ENCODE assay signal across 9 cellular contexts in genomic region chr17:35808240-35808961, GRCh38. TPM values are rescaled to one million over a fixed set of nuclear protein-coding genes. Genes with fewer than 3 reads are reported as not detected.
A peak's percentile ranks its signal among the peaks of the same experiment; 100 is the strongest.
DNase-seq lines count a peak whose midpoint lies in the region; ATAC-seq, FAIRE-seq and TF ChIP-seq lines count a peak whose summit lies in the region.
"Had no signal": no experiment of that assay in that cellular context is flagged by ENCODE, and none has a peak within 500 bp of the region (broad histone marks: within the 10 kb centered on the region; RNA-seq: fewer than 3 reads in every experiment).

No MANE protein-coding gene starts in this region.

- peaks cover 27% of the 10 kb centered on the region for H3K36me3 Mint-ChIP-seq in activated CD8-positive, alpha-beta T cell treated with anti-CD3 and anti-CD28 coated beads for 36 hours (ENCODE audit: low read depth)

- FAIRE-seq in H54 (lab: Jason Lieb, UNC), result no peak

- TF ChIP-seq POLR2A in stomach (IDR thresholded peaks at IDR 0.05), result no peak
- TF ChIP-seq POLR2A in H54 (IDR thresholded peaks at IDR 0.05; ENCODE audit: low read depth, low read length), result no peak

- no peaks in the 10 kb centered on the region for H3K9me2 ChIP-seq in SK-N-SH

- peak overlapping the region; percentile 90 for H3K9ac ChIP-seq in SK-N-SH

- H3K4me1 Mint-ChIP-seq in activated CD8-positive, alpha-beta T cell treated with anti-CD3 and anti-CD28 coated beads for 36 hours (ENCODE audit: low read depth), result peaks cover 55% of the 10 kb centered on the region

- intact Hi-C loops in activated CD8-positive, alpha-beta T cell treated with anti-CD3 and anti-CD28 coated beads for 36 hours (cut with micrococcal nuclease), result no loop called here
- intact Hi-C loops in stomach (cut with DNase I; ENCODE audit: low total_unique reads), result loop anchor here (5.0 kb wide), 1 partner anchor 41 kb away; no protein-coding TSS in a partner anchor

- no peaks in the 10 kb centered on the region for H3K9me3 Mint-ChIP-seq in activated CD8-positive, alpha-beta T cell treated with anti-CD3 and anti-CD28 coated beads for 36 hours

- H3K27ac Mint-ChIP-seq in activated CD8-positive, alpha-beta T cell treated with anti-CD3 and anti-CD28 coated beads for 36 hours, result peak overlapping the region; percentile 100

- no peak for TF ChIP-seq RAD21 in SK-N-SH (IDR thresholded peaks at IDR 0.05; ENCODE audit: low read length)

- no peaks in the 10 kb centered on the region for H3K9me3 ChIP-seq in SK-N-SH
- no peaks in the 10 kb centered on the region for H3K9me3 ChIP-seq in iPS DF 6.9 (ENCODE audit: control insufficient read depth, insufficient read depth, low read length)
- H3K9me3 ChIP-seq in stomach, result no peaks in the 10 kb centered on the region

- H3K4me3 ChIP-seq in SK-N-SH (ENCODE audit: low read depth in 2 of 2, low read length in 1 of 2) (peak overlapping the region; percentile 77 to 80), iPS DF 6.9 (ENCODE audit: low read length) (peak overlapping the region; percentile 58; the same call in 1 of the 2 replicates), stomach (peak overlapping the region; percentile 79 to 96 (median 88))

- H2AFZ ChIP-seq in SK-N-SH (ENCODE audit: low read depth), result peak overlapping the region; percentile 63; the same call in 1 of the 2 replicates

- H3K4me3 Mint-ChIP-seq in activated CD8-positive, alpha-beta T cell treated with anti-CD3 and anti-CD28 coated beads for 36 hours, result peak overlapping the region; percentile 89

- POLR2A ChIA-PET in SK-N-SH (lab: Yijun Ruan, JAX), result interaction anchor here (0.5 to 4.2 kb wide), 16 partner anchors 8 to 230 kb away, joined by 3 to 65 read pairs (median 4); partner anchors contain the start of genes AP2B1 and PEX12
- POLR2A ChIA-PET in activated CD8-positive, alpha-beta T cell treated with anti-CD3 and anti-CD28 coated beads for 36 hours (lab: Charles Lee), result interaction anchor here (0.6 to 3.9 kb wide), 28 partner anchors 9 to 823 kb away, joined by 3 to 50 read pairs (median 6); partner anchors contain the start of genes CCL5, MMP28 and PEX12

- H3F3A ChIP-seq in SK-N-SH (replicated peaks; ENCODE audit: insufficient read depth), result no peaks in the 10 kb centered on the region

- H3K27ac ChIP-seq in SK-N-SH (ENCODE audit: low read depth in 2 of 2, low read length in 1 of 2) (peak overlapping the region; percentile 75 to 99), iPS DF 6.9 (ENCODE audit: low read length) (no peak overlapping the region), stomach (peak overlapping the region; percentile 93 to 98 (median 96))

- H3K79me2 ChIP-seq in SK-N-SH (ENCODE audit: insufficient read depth), result peaks cover 41% of the 10 kb centered on the region

- H3K27me3 ChIP-seq in SK-N-SH (ENCODE audit: insufficient read depth), result no peaks in the 10 kb centered on the region
- H3K27me3 ChIP-seq in iPS DF 6.9 (ENCODE audit: control insufficient read depth, insufficient read depth, low read length), result no peaks in the 10 kb centered on the region
- no peaks in the 10 kb centered on the region for H3K27me3 ChIP-seq in stomach

- no peak for TF ChIP-seq EP300 in SK-N-SH (IDR thresholded peaks at IDR 0.05; ENCODE audit: borderline replicate concordance in 1 of 2, low read depth in 1 of 2, low read length in 1 of 2)
- no peak for TF ChIP-seq EP300 in stomach (IDR thresholded peaks at IDR 0.05)

- peaks cover 0 to 12% of the 10 kb centered on the region in 2 experiments for H3K36me3 ChIP-seq in SK-N-SH (replicated peaks in 1 of 2; ENCODE audit: control insufficient read depth in 1 of 2, insufficient read depth in 2 of 2, low read length in 1 of 2)
- no peaks in the 10 kb centered on the region for H3K36me3 ChIP-seq in iPS DF 6.9 (ENCODE audit: control insufficient read depth, insufficient read depth, low read length)
- no peaks in the 10 kb centered on the region for H3K36me3 ChIP-seq in stomach

- no peaks in the 10 kb centered on the region for H3K27me3 Mint-ChIP-seq in activated CD8-positive, alpha-beta T cell treated with anti-CD3 and anti-CD28 coated beads for 36 hours

- 43% methylated on average over 19 of the region's 19 CpGs for WGBS in SK-N-SH (ENCODE audit: low lambda C conversion rate)
- WGBS in iPS DF 6.9 (ENCODE audit: insufficient coverage, insufficient read length), result no CpG with 5 or more reads among the region's 19 CpGs
- 27 to 34% (median 32%) methylated on average over 19 of the region's 19 CpGs for WGBS in stomach, 5 donors

- H3K4me2 ChIP-seq in SK-N-SH, result peak overlapping the region; percentile 65

- no peak for DNase-seq in SK-N-SH
- no peak for DNase-seq in activated CD8-positive, alpha-beta T cell treated with anti-CD3 and anti-CD28 coated beads for 36 hours
- DNase-seq in iPS DF 6.9 (ENCODE audit: low read depth, low spot score), result no peak
- DNase-seq in stomach, result no peak
- DNase-seq in NCI-H748 (lab: John Stamatoyannopoulos, UW; ENCODE audit: unreplicated experiment), result no peak
- no peak for DNase-seq in H54 (ENCODE audit: insufficient read length, low spot score)
- DNase-seq in activated CD4-positive, alpha-beta T cell treated with anti-CD3 and anti-CD28 coated beads for 4 hours, result no peak

- CTCF ChIA-PET in SK-N-SH (lab: Yijun Ruan, JAX), result interaction anchor here (0.6 to 13.5 kb wide), 22 partner anchors 8 to 394 kb away, joined by 3 to 809 read pairs (median 5); partner anchors contain the start of genes C17orf50, HEATR9 and MMP28
- CTCF ChIA-PET in activated CD8-positive, alpha-beta T cell treated with anti-CD3 and anti-CD28 coated beads for 36 hours (lab: Charles Lee), result interaction anchor here (0.7 to 7.8 kb wide), 18 partner anchors 8 to 231 kb away, joined by 3 to 292 read pairs (median 6); partner anchors contain the start of genes C17orf50 and MMP28

- TF ChIP-seq CTCF in SK-N-SH (IDR thresholded peaks at IDR 0.05) (no peak), stomach (IDR thresholded peaks at IDR 0.05) (no peak)
- TF ChIP-seq CTCF in activated CD8-positive, alpha-beta T cell treated with anti-CD3 and anti-CD28 coated beads for 36 hours (IDR thresholded peaks at IDR 0.05), result no peak

- no peak for ATAC-seq in SK-N-SH treated with all-trans-retinoic acid at 6 μM for 48 hours
- no peak for ATAC-seq in activated CD8-positive, alpha-beta T cell treated with anti-CD3 and anti-CD28 coated beads for 36 hours

- H4K20me1 ChIP-seq in SK-N-SH (ENCODE audit: insufficient read depth), result peaks cover 36% of the 10 kb centered on the region

- H3K4me1 ChIP-seq in SK-N-SH (ENCODE audit: control insufficient read depth in 1 of 2, insufficient read depth in 2 of 2, low read depth in 1 of 2, low read length in 1 of 2), result peaks cover 0 to 21% of the 10 kb centered on the region in 2 experiments; a peak in 3 of 4 replicates
- no peaks in the 10 kb centered on the region for H3K4me1 ChIP-seq in iPS DF 6.9 (ENCODE audit: control insufficient read depth, insufficient read depth, low read length)
- H3K4me1 ChIP-seq in stomach, result peaks cover 18 to 55% (median 43%) of the 10 kb centered on the region in 4 donors

TF ChIP-seq in SK-N-SH, 30 proteins besides CTCF, POLR2A, EP300 and RAD21 (continues in another document):
- no peak for TF ChIP-seq RCOR1 (IDR thresholded peaks at IDR 0.05; ENCODE audit: low read length)
- TF ChIP-seq GATA2 (CRISPR knock-in tag; IDR thresholded peaks at IDR 0.05), result no peak
- TF ChIP-seq NRF1 (IDR thresholded peaks at IDR 0.05; ENCODE audit: low read depth, low read length), result no peak

TF ChIP-seq in SK-N-SH treated with all-trans-retinoic acid at 6 μM for 48 hours, 23 proteins besides CTCF, POLR2A, EP300 and RAD21:
- no peak for TF ChIP-seq ZNF565 (CRISPR knock-in tag; conservative IDR thresholded peaks at IDR 0.05; ENCODE audit: low read depth)
- TF ChIP-seq CSDC2 (CRISPR knock-in tag; IDR thresholded peaks at IDR 0.05), result no peak
- no peak for TF ChIP-seq OSR1 (CRISPR knock-in tag; IDR thresholded peaks at IDR 0.05)
- no peak for TF ChIP-seq PPARA (CRISPR knock-in tag; IDR thresholded peaks at IDR 0.05; ENCODE audit: borderline replicate concordance)
- no peak for TF ChIP-seq ISL1 (CRISPR knock-in tag; IDR thresholded peaks at IDR 0.05)
- TF ChIP-seq ZNF70 (CRISPR knock-in tag; IDR thresholded peaks at IDR 0.05), result no peak
- no peak for TF ChIP-seq CREB5 (CRISPR knock-in tag; IDR thresholded peaks at IDR 0.05; ENCODE audit: low read depth)
- TF ChIP-seq ZC3H10 (CRISPR knock-in tag; IDR thresholded peaks at IDR 0.05), result no peak

RNA-seq across cellular contexts. Expression of gene TAF15, which starts 0.9 kb away (rescaled TPM):
- polyA plus RNA-seq in SK-N-SH (2012; rRNA removed) (67.5 and 78.0 TPM in 2 replicates), stomach (100 to 1,000 TPM in 1 of 3 donors, 10 to 100 TPM in 2; 88.8 to 101 (median 96.4) TPM)
- polyA plus RNA-seq in SK-N-SH (2012; cell fraction: cytosol; rRNA removed), result 117 and 139 TPM in 2 replicates
- 43.9 and 71.3 TPM in 2 replicates for polyA plus RNA-seq in SK-N-SH (2012; cell fraction: nucleus; rRNA removed)
- total RNA-seq in activated CD8-positive, alpha-beta T cell treated with anti-CD3 and anti-CD28 coated beads for 36 hours, result 100 to 1,000 TPM; 309 to 319 TPM
- total RNA-seq in stomach, result 100 to 1,000 TPM in 1 of 5 donors, 10 to 100 TPM in 4; 21.1 to 127 (median 60.1) TPM

RNA-seq across cellular contexts. Expression of gene MMP28, which starts 13.0 kb away (rescaled TPM):
- polyA plus RNA-seq in SK-N-SH (2012; rRNA removed), result 0.23 and 0.33 TPM in 2 replicates
- 0.30 and 0.52 TPM in 2 replicates for polyA plus RNA-seq in SK-N-SH (2012; cell fraction: cytosol; rRNA removed)
- 0.32 and 0.40 TPM in 2 replicates for polyA plus RNA-seq in SK-N-SH (2012; cell fraction: nucleus; rRNA removed)
- under 1 TPM in 1 of 2 experiments, not detected in 1; 0.41 TPM for total RNA-seq in activated CD8-positive, alpha-beta T cell treated with anti-CD3 and anti-CD28 coated beads for 36 hours
- total RNA-seq in stomach, result 10 to 100 TPM in 4 of 5 donors, 1 to 10 TPM in 1; 2.2 to 75.0 (median 20.6) TPM
- 10 to 100 TPM in 1 of 3 donors, 1 to 10 TPM in 2; 3.1 to 21.0 (median 6.1) TPM for polyA plus RNA-seq in stomach

RNA-seq across cellular contexts. Expression of gene C17orf50, which starts 47.7 kb away (rescaled TPM):
- polyA plus RNA-seq in SK-N-SH (2012; rRNA removed) (0.05 TPM in 1 of 2 replicates, not detected in the other), stomach (not detected)
- 0.03 and 0.04 TPM in 2 replicates for polyA plus RNA-seq in SK-N-SH (2012; cell fraction: cytosol; rRNA removed)
- not detected in 2 replicates for polyA plus RNA-seq in SK-N-SH (2012; cell fraction: nucleus; rRNA removed)
- total RNA-seq in activated CD8-positive, alpha-beta T cell treated with anti-CD3 and anti-CD28 coated beads for 36 hours, result not detected
- not detected for total RNA-seq in stomach
- total RNA-seq: Daoy had no signal

RNA-seq across cellular contexts. Expression of gene GAS2L2, which starts 55.4 kb away (rescaled TPM):
- 0.02 TPM in 1 of 2 replicates, not detected in the other for polyA plus RNA-seq in SK-N-SH (2012; rRNA removed)
- polyA plus RNA-seq in SK-N-SH (2012; cell fraction: cytosol; rRNA removed), result 0.01 TPM in 2 replicates
- polyA plus RNA-seq in SK-N-SH (2012; cell fraction: nucleus; rRNA removed), result 0.08 and 0.10 TPM in 2 replicates
- total RNA-seq in activated CD8-positive, alpha-beta T cell treated with anti-CD3 and anti-CD28 coated beads for 36 hours, result under 1 TPM; 0.27 to 0.34 TPM
- total RNA-seq in stomach, result under 1 TPM in 1 of 5 donors, not detected in 4; under 0.01 TPM
- under 1 TPM in 1 of 3 donors, not detected in 2; 0.05 TPM for polyA plus RNA-seq in stomach
- total RNA-seq: Daoy had no signal
